Comparison of ENCODE assay signal across 40 cellular contexts in genomic region chr2:177342736-177343135, GRCh38.
"Had no signal": no experiment of that assay in that cellular context is flagged by ENCODE, and none has a peak within 500 bp of the region (broad histone marks: within the 10 kb centered on the region; RNA-seq: fewer than 3 reads in every experiment).

No MANE protein-coding gene starts in this region.

- H3K4me1 ChIP-seq: adrenal gland, ascending aorta, body of pancreas, breast epithelium had no signal

- H3K4me1 Mint-ChIP-seq: activated naive CD4-positive, alpha-beta T cell treated with anti-CD3 and anti-CD28 coated beads, Interleukin-2, amount 10 ng/mL, durations not matched to agents 7 days and 5 days; activated naive CD4-positive, alpha-beta T cell treated with anti-CD3 and anti-CD28 coated beads, Interleukin-2, amount 50 U/mL, for 24 hours; activated naive CD8-positive, alpha-beta T cell treated with anti-CD3 and anti-CD28 coated beads for 36 hours; activated naive CD8-positive, alpha-beta T cell treated with anti-CD3 and anti-CD28 coated beads, Interleukin-2, amount 10 ng/mL, durations not matched to agents 7 days and 5 days; activated T-helper 17 cell treated with anti-CD3 and anti-CD28 coated beads, Interleukin-2, amount 50 U/mL, for 72 hours; brain; central memory CD8-positive, alpha-beta T cell had no signal

- H3K27me3 ChIP-seq: adrenal gland, ascending aorta, body of pancreas, brain microvascular endothelial cell, breast epithelium, cardiac muscle cell had no signal

- FAIRE-seq: astrocyte, bronchial epithelial cell had no signal

- H3K9me3 ChIP-seq: adrenal gland, ascending aorta, body of pancreas, breast epithelium had no signal

- H3K36me3 Mint-ChIP-seq: activated naive CD4-positive, alpha-beta T cell treated with anti-CD3 and anti-CD28 coated beads, Interleukin-2, amount 10 ng/mL, durations not matched to agents 7 days and 5 days; activated naive CD4-positive, alpha-beta T cell treated with anti-CD3 and anti-CD28 coated beads, Interleukin-2, amount 50 U/mL, for 24 hours; activated naive CD4-positive, alpha-beta T cell treated with anti-CD3 and anti-CD28 coated beads, Interleukin-2, amount 50 U/mL, for 72 hours; activated naive CD8-positive, alpha-beta T cell treated with anti-CD3 and anti-CD28 coated beads for 36 hours; activated naive CD8-positive, alpha-beta T cell treated with anti-CD3 and anti-CD28 coated beads, Interleukin-2, amount 10 ng/mL, durations not matched to agents 7 days and 5 days; brain had no signal

- ATAC-seq: activated naive CD4-positive, alpha-beta T cell treated with anti-CD3 and anti-CD28 coated beads, Interleukin-2, amount 50 U/mL, for 72 hours; activated naive CD8-positive, alpha-beta T cell treated with anti-CD3 and anti-CD28 coated beads, Interleukin-2, amount 50 U/mL, for 24 hours; activated T-cell treated with anti-CD3 and anti-CD28 coated beads, Interleukin-2, amount 50 U/mL, for 4 hours; activated T-cell treated with anti-CD3 and anti-CD28 coated beads, Interleukin-2, amount 50 U/mL, for 72 hours; activated T-helper 17 cell treated with anti-CD3 and anti-CD28 coated beads, Interleukin-2, amount 50 U/mL, for 72 hours; body of pancreas had no signal

- H3K4me3 Mint-ChIP-seq: activated naive CD4-positive, alpha-beta T cell treated with anti-CD3 and anti-CD28 coated beads for 36 hours; activated naive CD4-positive, alpha-beta T cell treated with anti-CD3 and anti-CD28 coated beads, Interleukin-2, amount 10 ng/mL, durations not matched to agents 7 days and 5 days; activated naive CD4-positive, alpha-beta T cell treated with anti-CD3 and anti-CD28 coated beads, Interleukin-2, amount 50 U/mL, for 24 hours; activated naive CD8-positive, alpha-beta T cell; activated naive CD8-positive, alpha-beta T cell treated with anti-CD3 and anti-CD28 coated beads for 36 hours; activated naive CD8-positive, alpha-beta T cell treated with anti-CD3 and anti-CD28 coated beads, Interleukin-2, amount 10 ng/mL, durations not matched to agents 7 days and 5 days; activated naive CD8-positive, alpha-beta T cell treated with anti-CD3 and anti-CD28 coated beads, Interleukin-2, amount 50 U/mL, for 24 hours; activated T-cell treated with anti-CD3 and anti-CD28 coated beads, Interleukin-2, amount 50 U/mL, for 24 hours; activated T-cell treated with anti-CD3 and anti-CD28 coated beads, Interleukin-2, amount 50 U/mL, for 4 hours; activated T-cell treated with anti-CD3 and anti-CD28 coated beads, Interleukin-2, amount 50 U/mL, for 72 hours; activated T-helper 1 cell treated with anti-CD3 and anti-CD28 coated beads, Interleukin-12 subunit alpha, Interleukin-12 subunit beta, Interleukin-2, Interleukin-4 antibody, amounts not matched to agents 30 ng/mL and 10 ng/mL and 1 ng/mL, durations not matched to agents 14 hours and 24 hours and 36 hours; activated T-helper 17 cell treated with anti-CD3 and anti-CD28 coated beads, Interleukin-2, amount 50 U/mL, for 72 hours; brain; central memory CD8-positive, alpha-beta T cell had no signal

- H3K27me3 Mint-ChIP-seq: activated naive CD4-positive, alpha-beta T cell treated with anti-CD3 and anti-CD28 coated beads, Interleukin-2, amount 10 ng/mL, durations not matched to agents 7 days and 5 days; activated naive CD4-positive, alpha-beta T cell treated with anti-CD3 and anti-CD28 coated beads, Interleukin-2, amount 50 U/mL, for 24 hours; activated naive CD8-positive, alpha-beta T cell; activated naive CD8-positive, alpha-beta T cell treated with anti-CD3 and anti-CD28 coated beads for 36 hours; activated naive CD8-positive, alpha-beta T cell treated with anti-CD3 and anti-CD28 coated beads, Interleukin-2, amount 10 ng/mL, durations not matched to agents 7 days and 5 days; activated naive CD8-positive, alpha-beta T cell treated with anti-CD3 and anti-CD28 coated beads, Interleukin-2, amount 50 U/mL, for 24 hours; activated T-cell treated with anti-CD3 and anti-CD28 coated beads, Interleukin-2, amount 50 U/mL, for 24 hours; activated T-helper 17 cell treated with anti-CD3 and anti-CD28 coated beads, Interleukin-2, amount 50 U/mL, for 72 hours; brain; central memory CD8-positive, alpha-beta T cell had no signal

- DNase-seq: activated effector memory CD4-positive, alpha-beta T cell treated with anti-CD3 and anti-CD28 coated beads, Interleukin-2, amount 50 U/mL, for 16 hours; activated effector memory CD4-positive, alpha-beta T cell treated with Interleukin-2 at 50 U/mL for 16 hours; activated gamma-delta T cell; activated gamma-delta T cell treated with Interleukin-2 at 50 U/mL for 16 hours; activated naive CD4-positive, alpha-beta T cell; activated naive CD4-positive, alpha-beta T cell treated with anti-CD3 and anti-CD28 coated beads for 36 hours; activated naive CD4-positive, alpha-beta T cell treated with anti-CD3 and anti-CD28 coated beads, Interleukin-2, amount 10 ng/mL, durations not matched to agents 7 days and 5 days; activated naive CD4-positive, alpha-beta T cell treated with anti-CD3 and anti-CD28 coated beads, Interleukin-2, amount 50 U/mL, for 16 hours; activated naive CD4-positive, alpha-beta T cell treated with Interleukin-2 at 50 U/mL for 16 hours; activated naive CD8-positive, alpha-beta T cell treated with anti-CD3 and anti-CD28 coated beads for 36 hours; activated naive CD8-positive, alpha-beta T cell treated with anti-CD3 and anti-CD28 coated beads, Interleukin-2, amount 10 ng/mL, durations not matched to agents 7 days and 5 days; activated naive CD8-positive, alpha-beta T cell treated with anti-CD3 and anti-CD28 coated beads, Interleukin-2, amount 50 U/mL, for 24 hours; activated T-cell treated with anti-CD3 and anti-CD28 coated beads, Interleukin-2, amount 50 U/mL, for 1 hour; activated T-cell treated with anti-CD3 and anti-CD28 coated beads, Interleukin-2, amount 50 U/mL, for 24 hours; activated T-cell treated with anti-CD3 and anti-CD28 coated beads, Interleukin-2, amount 50 U/mL, for 4 hours; activated T-cell treated with anti-CD3 and anti-CD28 coated beads, Interleukin-2, amount 50 U/mL, for 48 hours; activated T-cell treated with anti-CD3 and anti-CD28 coated beads, Interleukin-2, amount 50 U/mL, for 72 hours; adrenal gland; amniotic stem cell; amygdala; anterior cingulate cortex; aorta; body of pancreas; brain microvascular endothelial cell; caudate nucleus; central memory CD4-positive, alpha-beta T cell; cerebellar nuclear complex had no signal

- H3K36me3 ChIP-seq: adrenal gland, ascending aorta, brain microvascular endothelial cell, breast epithelium, cardiac muscle cell had no signal

- H3K27ac ChIP-seq: adrenal gland, ascending aorta, body of pancreas, brain microvascular endothelial cell, breast epithelium, cardiac muscle cell had no signal

- H3K9me3 Mint-ChIP-seq: activated naive CD4-positive, alpha-beta T cell treated with anti-CD3 and anti-CD28 coated beads for 36 hours; activated naive CD4-positive, alpha-beta T cell treated with anti-CD3 and anti-CD28 coated beads, Interleukin-2, amount 10 ng/mL, durations not matched to agents 7 days and 5 days; activated naive CD4-positive, alpha-beta T cell treated with anti-CD3 and anti-CD28 coated beads, Interleukin-2, amount 50 U/mL, for 24 hours; activated naive CD4-positive, alpha-beta T cell treated with anti-CD3 and anti-CD28 coated beads, Interleukin-2, amount 50 U/mL, for 72 hours; activated naive CD8-positive, alpha-beta T cell treated with anti-CD3 and anti-CD28 coated beads for 36 hours; activated naive CD8-positive, alpha-beta T cell treated with anti-CD3 and anti-CD28 coated beads, Interleukin-2, amount 10 ng/mL, durations not matched to agents 7 days and 5 days; activated naive CD8-positive, alpha-beta T cell treated with anti-CD3 and anti-CD28 coated beads, Interleukin-2, amount 50 U/mL, for 24 hours; activated T-cell treated with anti-CD3 and anti-CD28 coated beads, Interleukin-2, amount 50 U/mL, for 24 hours; activated T-cell treated with anti-CD3 and anti-CD28 coated beads, Interleukin-2, amount 50 U/mL, for 4 hours; activated T-cell treated with anti-CD3 and anti-CD28 coated beads, Interleukin-2, amount 50 U/mL, for 72 hours; activated T-helper 1 cell treated with anti-CD3 and anti-CD28 coated beads, Interleukin-12 subunit alpha, Interleukin-12 subunit beta, Interleukin-2, Interleukin-4 antibody, amounts not matched to agents 30 ng/mL and 10 ng/mL and 1 ng/mL, durations not matched to agents 14 hours and 24 hours and 36 hours; activated T-helper 17 cell treated with anti-CD3 and anti-CD28 coated beads, Interleukin-2, amount 50 U/mL, for 72 hours; activated T-helper 2 cell treated with anti-CD3 and anti-CD28 coated beads, Interferon-gamma antibody, Interleukin-2, Interleukin-4, amounts not matched to agents 10 μg/mL and 5 μg/mL and 100 μg/mL, durations not matched to agents 14 hours and 24 hours and 36 hours; brain; central memory CD8-positive, alpha-beta T cell had no signal

- H3K27ac Mint-ChIP-seq: activated naive CD4-positive, alpha-beta T cell treated with anti-CD3 and anti-CD28 coated beads for 36 hours; activated naive CD4-positive, alpha-beta T cell treated with anti-CD3 and anti-CD28 coated beads, Interleukin-2, amount 10 ng/mL, durations not matched to agents 7 days and 5 days; activated naive CD4-positive, alpha-beta T cell treated with anti-CD3 and anti-CD28 coated beads, Interleukin-2, amount 50 U/mL, for 24 hours; activated naive CD4-positive, alpha-beta T cell treated with anti-CD3 and anti-CD28 coated beads, Interleukin-2, amount 50 U/mL, for 72 hours; activated naive CD8-positive, alpha-beta T cell; activated naive CD8-positive, alpha-beta T cell treated with anti-CD3 and anti-CD28 coated beads for 36 hours; activated naive CD8-positive, alpha-beta T cell treated with anti-CD3 and anti-CD28 coated beads, Interleukin-2, amount 10 ng/mL, durations not matched to agents 7 days and 5 days; activated naive CD8-positive, alpha-beta T cell treated with anti-CD3 and anti-CD28 coated beads, Interleukin-2, amount 50 U/mL, for 24 hours; activated T-cell treated with anti-CD3 and anti-CD28 coated beads, Interleukin-2, amount 50 U/mL, for 24 hours; activated T-cell treated with anti-CD3 and anti-CD28 coated beads, Interleukin-2, amount 50 U/mL, for 72 hours; activated T-helper 1 cell treated with anti-CD3 and anti-CD28 coated beads, Interleukin-12 subunit alpha, Interleukin-12 subunit beta, Interleukin-2, Interleukin-4 antibody, amounts not matched to agents 30 ng/mL and 10 ng/mL and 1 ng/mL, durations not matched to agents 14 hours and 24 hours and 36 hours; activated T-helper 17 cell treated with anti-CD3 and anti-CD28 coated beads, Interleukin-2, amount 50 U/mL, for 72 hours; activated T-helper 2 cell treated with anti-CD3 and anti-CD28 coated beads, Interferon-gamma antibody, Interleukin-2, Interleukin-4, amounts not matched to agents 10 μg/mL and 5 μg/mL and 100 μg/mL, durations not matched to agents 14 hours and 24 hours and 36 hours; brain had no signal

- H3K4me3 ChIP-seq: adrenal gland, ascending aorta, body of pancreas, breast epithelium, cardiac muscle cell had no signal
